Comparison of ENCODE assay signal across 18 cellular contexts in the genomic region with DNA sequence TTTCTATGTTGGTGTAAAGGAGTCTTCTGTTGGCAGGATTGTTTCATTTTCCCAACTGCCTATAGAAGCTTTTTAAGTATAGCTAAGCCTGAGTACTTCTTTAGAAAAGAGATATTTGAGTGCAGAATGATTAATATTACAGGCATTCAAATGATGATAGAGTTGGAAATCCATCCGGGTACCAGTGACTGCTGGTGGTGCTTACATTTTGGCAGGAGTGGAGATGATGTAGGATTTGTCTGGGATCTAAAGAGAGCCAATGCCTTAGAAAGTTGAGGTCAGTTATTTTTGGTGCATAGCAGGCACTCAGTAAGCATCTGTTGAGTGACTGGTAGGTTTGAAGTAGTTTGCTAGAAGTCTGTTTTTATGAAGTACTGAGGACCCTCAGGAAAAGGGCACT.
A peak's percentile ranks its signal among the peaks of the same experiment; 100 is the strongest.
DNase-seq lines count a peak whose midpoint lies in the region; FAIRE-seq and TF ChIP-seq lines count a peak whose summit lies in the region.
"Had no signal": no experiment of that assay in that cellular context is flagged by ENCODE, and none has a peak within 500 bp of the region (broad histone marks: within the 10 kb centered on the region; RNA-seq: fewer than 3 reads in every experiment).

No MANE protein-coding gene starts in this region.

- DNase-seq in AG04450 (ENCODE audit: low read depth, low spot score) (peak; percentile 50), HCEC 1CT (peak; percentile 69), choroid plexus epithelial cell (ENCODE audit: low read depth) (peak; percentile 13), hepatic stellate cell (ENCODE audit: low spot score) (peak; percentile 16), breast epithelium (ENCODE audit: low spot score in 2 of 2) (no peak), SKM-1 treated with dmso at 0.1 percent for 144 hours (lab: John Stamatoyannopoulos, UW; ENCODE audit: unreplicated experiment) (no peak), urothelium cell line (ENCODE audit: low spot score) (no peak), NCI-H1092 (lab: John Stamatoyannopoulos, UW) (no peak)
- DNase-seq: 8988T; CD4-positive, alpha-beta memory T cell; HFFc6; NCI-H1048; NCI-H524; NCI-H82; OCI-M1; SHP77 had no signal

- H3K9me3 ChIP-seq in AG04450 (ENCODE audit: control insufficient read depth, insufficient read depth, low read length) (no peaks in the 10 kb centered on the region), breast epithelium (no peaks in the 10 kb centered on the region)
- H3K9me3 ChIP-seq: BLaER1 had no signal

- TF ChIP-seq CTCF in AG04450 (IDR thresholded peaks at IDR 0.05; ENCODE audit: low read depth, low read length) (no peak), choroid plexus epithelial cell (conservative IDR thresholded peaks at IDR 0.05; ENCODE audit: low read depth, low read length) (no peak), breast epithelium (IDR thresholded peaks at IDR 0.05) (no peak)

- CTCF ChIA-PET in AG04450 (lab: Charles Lee) = interaction anchor here (0.6 to 1.2 kb wide), 3 partner anchors 10 to 539 kb away, joined by 3 to 4 read pairs (median 3); no protein-coding TSS in a partner anchor

- no peak for FAIRE-seq in urothelium cell line (lab: Jason Lieb, UNC)

- intact Hi-C loops in breast epithelium (cut with DNase I; ENCODE audit: low total_unique reads) = no loop called here

- H3K36me3 ChIP-seq in breast epithelium = no peaks in the 10 kb centered on the region
- H3K36me3 ChIP-seq: BLaER1 had no signal

- POLR2A ChIA-PET in AG04450 (lab: Yijun Ruan, JAX) = interaction anchor here (0.7 kb wide), 1 partner anchor 10 kb away, joined by 4 read pairs; no protein-coding TSS in a partner anchor

- no peak for TF ChIP-seq POLR2A in breast epithelium (IDR thresholded peaks at IDR 0.05)

- H3K4me3 ChIP-seq in AG04450 (ENCODE audit: low read depth, low read length) (no peak overlapping the region), choroid plexus epithelial cell (ENCODE audit: low read depth, low read length) (no peak overlapping the region), breast epithelium (no peak overlapping the region)
- H3K4me3 ChIP-seq: BLaER1, SK-N-MC had no signal

- peak overlapping the region; percentile 55 for H3K27ac ChIP-seq in AG04450 (ENCODE audit: low read depth, low read length)
- H3K27ac ChIP-seq in breast epithelium = no peak overlapping the region
- H3K27ac ChIP-seq: BLaER1, SK-N-MC had no signal

- H3K27me3 ChIP-seq in AG04450 (ENCODE audit: control insufficient read depth, insufficient read depth, low read length) (no peaks in the 10 kb centered on the region), breast epithelium (no peaks in the 10 kb centered on the region)
- H3K27me3 ChIP-seq: BLaER1 had no signal

- H3K4me1 ChIP-seq in breast epithelium = no peaks in the 10 kb centered on the region
- H3K4me1 ChIP-seq: BLaER1 had no signal

Comparison
In these comparisons a context has a peak if more than half of its experiments do, and no peak if none do; other contexts are left out.
1. DNase-seq: peak in AG04450 (single experiment), HCEC 1CT (single experiment), choroid plexus epithelial cell (single experiment) and hepatic stellate cell (single experiment); none in breast epithelium (0 of 2), SKM-1 treated with dmso at 0.1 percent for 144 hours (single experiment), urothelium cell line (single experiment) and NCI-H1092 (single experiment).